ENCODE assay signal across 1 cellular context in genomic region chr12:92696240-92696639, GRCh38.
TF ChIP-seq lines count a peak whose summit lies in the region.

No MANE protein-coding gene starts in this region.

TF ChIP-seq in SK-N-SH, 30 proteins besides CTCF, POLR2A, EP300 and RAD21 (continued from another document):
- TF ChIP-seq CHD2 (IDR thresholded peaks at IDR 0.05; ENCODE audit: low read length, partially characterized antibody) (no peak), PBX3 (IDR thresholded peaks at IDR 0.05) (no peak), MXI1 (IDR thresholded peaks at IDR 0.05; ENCODE audit: low read depth, low read length) (no peak), TAF1 (IDR thresholded peaks at IDR 0.05; ENCODE audit: borderline replicate concordance, low read depth, low read length) (no peak), USF1 (IDR thresholded peaks at IDR 0.05; ENCODE audit: borderline replicate concordance, low read depth) (no peak), SMC3 (IDR thresholded peaks at IDR 0.05; ENCODE audit: low read depth, low read length) (no peak), GATA2 (CRISPR knock-in tag; IDR thresholded peaks at IDR 0.05) (no peak), FOXJ3 (CRISPR knock-in tag; IDR thresholded peaks at IDR 0.05) (no peak), IRF3 (IDR thresholded peaks at IDR 0.05; ENCODE audit: low read depth, low read length) (no peak), ELF1 (IDR thresholded peaks at IDR 0.05) (no peak), USF2 (IDR thresholded peaks at IDR 0.05; ENCODE audit: borderline replicate concordance, low read depth, low read length) (no peak), SIN3A (IDR thresholded peaks at IDR 0.05; ENCODE audit: borderline replicate concordance, low read depth, low read length) (no peak), GABPA (IDR thresholded peaks at IDR 0.05; ENCODE audit: low read depth) (no peak), RFX5 (IDR thresholded peaks at IDR 0.05; ENCODE audit: low read length) (no peak), MEF2A (IDR thresholded peaks at IDR 0.05; ENCODE audit: borderline replicate concordance, low read depth) (no peak)
